Comparison of ENCODE assay signal across 23 cellular contexts in genomic region chr13:79833972-79834371, GRCh38.
"Had no signal": no experiment of that assay in that cellular context is flagged by ENCODE, and none has a peak within 500 bp of the region (broad histone marks: within the 10 kb centered on the region; RNA-seq: fewer than 3 reads in every experiment).

No MANE protein-coding gene starts in this region.

- H3K36me3 Mint-ChIP-seq: activated naive CD4-positive, alpha-beta T cell treated with anti-CD3 and anti-CD28 coated beads, Interleukin-2, amount 50 U/mL, for 24 hours; T-cell had no signal

- H3K4me3 Mint-ChIP-seq: activated CD4-positive, alpha-beta T cell treated with anti-CD3 and anti-CD28 coated beads, Interleukin-2, amount 10 ng/mL, durations not matched to agents 24 days and 14 days; activated CD8-positive, alpha-beta T cell treated with anti-CD3 and anti-CD28 coated beads, Interleukin-2, amount 10 ng/mL, durations not matched to agents 7 days and 5 days; activated naive CD4-positive, alpha-beta T cell treated with anti-CD3 and anti-CD28 coated beads, Interleukin-2, amount 50 U/mL, for 24 hours; activated T-helper 1 cell treated with anti-CD3 and anti-CD28 coated beads, Interleukin-12 subunit alpha, Interleukin-12 subunit beta, Interleukin-2, Interleukin-4 antibody, amounts not matched to agents 30 ng/mL and 10 ng/mL and 1 ng/mL, durations not matched to agents 14 hours and 24 hours and 36 hours; central memory CD8-positive, alpha-beta T cell; T-cell; T-helper 2 cell treated with Interferon-gamma antibody and Interleukin-4, amounts not matched to agents 5 μg/mL and 100 μg/mL, for 36 hours; type B pancreatic cell had no signal

- H3K27ac Mint-ChIP-seq: activated CD4-positive, alpha-beta T cell treated with anti-CD3 and anti-CD28 coated beads, Interleukin-2, amount 10 ng/mL, durations not matched to agents 24 days and 14 days; activated CD8-positive, alpha-beta T cell treated with anti-CD3 and anti-CD28 coated beads, Interleukin-2, amount 10 ng/mL, durations not matched to agents 7 days and 5 days; activated naive CD4-positive, alpha-beta T cell treated with anti-CD3 and anti-CD28 coated beads, Interleukin-2, amount 50 U/mL, for 24 hours; activated T-helper 1 cell treated with anti-CD3 and anti-CD28 coated beads, Interleukin-12 subunit alpha, Interleukin-12 subunit beta, Interleukin-2, Interleukin-4 antibody, amounts not matched to agents 30 ng/mL and 10 ng/mL and 1 ng/mL, durations not matched to agents 14 hours and 24 hours and 36 hours; progenitor cell of endocrine pancreas; T-cell; T-helper 2 cell treated with Interferon-gamma antibody and Interleukin-4, amounts not matched to agents 5 μg/mL and 100 μg/mL, for 36 hours; type B pancreatic cell had no signal

- H3K27me3 Mint-ChIP-seq: activated CD4-positive, alpha-beta T cell treated with anti-CD3 and anti-CD28 coated beads, Interleukin-2, amount 10 ng/mL, durations not matched to agents 24 days and 14 days; activated naive CD4-positive, alpha-beta T cell treated with anti-CD3 and anti-CD28 coated beads, Interleukin-2, amount 50 U/mL, for 24 hours; central memory CD8-positive, alpha-beta T cell; progenitor cell of endocrine pancreas; T-cell; type B pancreatic cell had no signal

- H3K27me3 ChIP-seq: ascending aorta, brain microvascular endothelial cell, heart right ventricle, testis had no signal

- H3K36me3 ChIP-seq: ascending aorta, brain microvascular endothelial cell, heart right ventricle had no signal

- H3K4me1 ChIP-seq: ascending aorta, testis had no signal

- ATAC-seq: activated CD4-positive, CD25-positive, alpha-beta regulatory T cell treated with anti-CD3 and anti-CD28 coated beads, Interleukin-2, amount 50 U/mL, for 24 hours; activated CD8-positive, alpha-beta T cell treated with anti-CD3 and anti-CD28 coated beads, Interleukin-2, amount 10 ng/mL, durations not matched to agents 7 days and 5 days; esophagus mucosa; heart right ventricle; left lobe of liver; T-cell had no signal

- H3K9me3 ChIP-seq: ascending aorta, testis had no signal

- H3K9me3 Mint-ChIP-seq: activated CD4-positive, alpha-beta T cell treated with anti-CD3 and anti-CD28 coated beads, Interleukin-2, amount 10 ng/mL, durations not matched to agents 24 days and 14 days; activated naive CD4-positive, alpha-beta T cell treated with anti-CD3 and anti-CD28 coated beads, Interleukin-2, amount 50 U/mL, for 24 hours; activated T-helper 1 cell treated with anti-CD3 and anti-CD28 coated beads, Interleukin-12 subunit alpha, Interleukin-12 subunit beta, Interleukin-2, Interleukin-4 antibody, amounts not matched to agents 30 ng/mL and 10 ng/mL and 1 ng/mL, durations not matched to agents 14 hours and 24 hours and 36 hours; T-helper 2 cell treated with Interferon-gamma antibody and Interleukin-4, amounts not matched to agents 5 μg/mL and 100 μg/mL, for 36 hours had no signal

- H3K4me3 ChIP-seq: ascending aorta, heart right ventricle, testis had no signal

- H3K27ac ChIP-seq: ascending aorta, brain microvascular endothelial cell, testis, VCaP had no signal

- DNase-seq: activated CD4-positive, alpha-beta T cell treated with anti-CD3 and anti-CD28 coated beads, Interleukin-2, amount 10 ng/mL, durations not matched to agents 24 days and 14 days; activated CD8-positive, alpha-beta T cell treated with anti-CD3 and anti-CD28 coated beads, Interleukin-2, amount 10 ng/mL, durations not matched to agents 7 days and 5 days; activated gamma-delta T cell treated with Interleukin-2 at 50 U/mL for 16 hours; brain microvascular endothelial cell; effector memory CD4-positive, alpha-beta T cell; retina; stimulated activated CD4-positive, alpha-beta T cell treated with anti-CD3 and anti-CD28 coated beads, Interleukin-2, amount 100 ng/mL, for 48 hours; stimulated activated CD8-positive, alpha-beta memory T cell treated with anti-CD3 and anti-CD28 coated beads, Interleukin-4, amount 100 ng/mL, for 48 hours; stimulated activated naive CD4-positive, alpha-beta T cell; T-cell; testis had no signal

- H3K4me1 Mint-ChIP-seq: activated CD4-positive, alpha-beta T cell treated with anti-CD3 and anti-CD28 coated beads, Interleukin-2, amount 10 ng/mL, durations not matched to agents 24 days and 14 days; activated naive CD4-positive, alpha-beta T cell treated with anti-CD3 and anti-CD28 coated beads, Interleukin-2, amount 50 U/mL, for 24 hours; central memory CD8-positive, alpha-beta T cell; T-cell had no signal
